28 cellular contexts compared by ENCODE assay signal in the genomic region with DNA sequence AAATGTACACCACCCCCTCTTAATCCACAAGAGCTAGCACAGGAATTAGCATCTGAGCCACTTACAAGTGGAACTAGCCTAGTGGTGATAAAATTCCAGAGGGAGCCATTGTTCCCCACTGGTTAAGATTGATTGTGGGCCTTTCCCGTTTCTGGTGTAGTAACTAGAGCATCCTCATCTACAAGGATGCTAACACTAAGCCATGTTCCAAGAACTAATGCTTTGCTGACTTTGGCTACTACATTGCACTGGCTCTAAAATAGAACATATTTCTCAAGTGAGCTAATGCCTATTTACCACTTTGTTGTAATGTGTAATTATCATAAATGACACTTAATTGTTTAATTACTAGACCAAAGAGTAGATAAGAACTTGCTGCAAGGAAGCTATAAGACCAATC.
"Had no signal": no experiment of that assay in that cellular context is flagged by ENCODE, and none has a peak within 500 bp of the region (broad histone marks: within the 10 kb centered on the region; RNA-seq: fewer than 3 reads in every experiment).

No MANE protein-coding gene starts in this region.

- H3K4me1 ChIP-seq: esophagus squamous epithelium, gastrocnemius medialis, left lung, parathyroid adenoma, right lobe of liver, stomach, upper lobe of right lung, uterus had no signal

- ATAC-seq: effector memory CD8-positive, alpha-beta T cell; gastrocnemius medialis; heart left ventricle; left cardiac atrium; left lung; naive thymus-derived CD4-positive, alpha-beta T cell; right lobe of liver; stimulated activated effector memory CD8-positive, alpha-beta T cell treated with anti-CD3 and anti-CD28 coated beads, Interleukin-12 subunit alpha, Interleukin-12 subunit beta, amount 100 ng/mL, for 72 hours; upper lobe of right lung had no signal

- H3K9me3 ChIP-seq: esophagus squamous epithelium, gastrocnemius medialis, left lung, right lobe of liver, stomach, upper lobe of right lung, uterus had no signal

- H3K4me3 ChIP-seq: esophagus squamous epithelium, gastrocnemius medialis, heart left ventricle, hepatocyte, left lung, neural progenitor cell, right lobe of liver, stomach, tibial nerve, upper lobe of right lung, uterus had no signal

- H2AFZ ChIP-seq: hepatocyte, neural progenitor cell, parathyroid adenoma had no signal

- H3K27ac ChIP-seq: esophagus squamous epithelium, gastrocnemius medialis, heart left ventricle, hepatocyte, left lung, neural progenitor cell, parathyroid adenoma, right lobe of liver, stomach, tibial nerve, upper lobe of right lung, uterus had no signal

- H3K9me3 Mint-ChIP-seq: neural progenitor cell; stimulated activated effector memory CD8-positive, alpha-beta T cell treated with anti-CD3 and anti-CD28 coated beads, Interleukin-12 subunit alpha, Interleukin-12 subunit beta, amount 100 ng/mL, for 72 hours had no signal

- DNase-seq: cortex of kidney; effector memory CD8-positive, alpha-beta T cell; erythroblast; esophagus squamous epithelium; foreskin fibroblast; gastrocnemius medialis; heart left ventricle; kidney; left cardiac atrium; left lung; mesenchymal stem cell; midbrain; naive thymus-derived CD4-positive, alpha-beta T cell; right lobe of liver; stimulated activated CD4-positive, alpha-beta T cell treated with anti-CD3 and anti-CD28 coated beads, Interleukin-2, amount 100 ng/mL, for 24 hours; stimulated activated CD4-positive, alpha-beta T cell treated with anti-CD3 and anti-CD28 coated beads, Interleukin-4, amount 100 ng/mL, for 24 hours; stimulated activated naive CD4-positive, alpha-beta T cell treated with Interleukin-2 at 50 U/mL for 16 hours; stomach; upper lobe of right lung; uterus had no signal

- H3K27me3 ChIP-seq: esophagus squamous epithelium, gastrocnemius medialis, heart left ventricle, hepatocyte, left lung, neural progenitor cell, right lobe of liver, stomach, tibial nerve, upper lobe of right lung, uterus had no signal

- H3K27ac Mint-ChIP-seq: effector memory CD8-positive, alpha-beta T cell; naive thymus-derived CD4-positive, alpha-beta T cell; nephron; neural progenitor cell; progenitor cell of endocrine pancreas; stimulated activated effector memory CD8-positive, alpha-beta T cell treated with anti-CD3 and anti-CD28 coated beads, Interleukin-12 subunit alpha, Interleukin-12 subunit beta, amount 100 ng/mL, for 72 hours had no signal

- FAIRE-seq: endometrium, kidney had no signal

- H3K27me3 Mint-ChIP-seq: effector memory CD8-positive, alpha-beta T cell had no signal

- H3K9ac ChIP-seq: neural progenitor cell, parathyroid adenoma had no signal

- H3K36me3 Mint-ChIP-seq: naive thymus-derived CD4-positive, alpha-beta T cell; neural progenitor cell; stimulated activated effector memory CD8-positive, alpha-beta T cell treated with anti-CD3 and anti-CD28 coated beads, Interleukin-12 subunit alpha, Interleukin-12 subunit beta, amount 100 ng/mL, for 72 hours had no signal

- H3K36me3 ChIP-seq: esophagus squamous epithelium, gastrocnemius medialis, heart left ventricle, left lung, neural progenitor cell, right lobe of liver, stomach, tibial nerve, upper lobe of right lung, uterus had no signal

- H3K4me2 ChIP-seq: hepatocyte, neural progenitor cell had no signal

- H3K4me3 Mint-ChIP-seq: effector memory CD8-positive, alpha-beta T cell; naive thymus-derived CD4-positive, alpha-beta T cell; nephron; neural progenitor cell; stimulated activated effector memory CD8-positive, alpha-beta T cell treated with anti-CD3 and anti-CD28 coated beads, Interleukin-12 subunit alpha, Interleukin-12 subunit beta, amount 100 ng/mL, for 72 hours had no signal

- H3K4me1 Mint-ChIP-seq: naive thymus-derived CD4-positive, alpha-beta T cell; nephron; neural progenitor cell; stimulated activated effector memory CD8-positive, alpha-beta T cell treated with anti-CD3 and anti-CD28 coated beads, Interleukin-12 subunit alpha, Interleukin-12 subunit beta, amount 100 ng/mL, for 72 hours had no signal

- H3K79me2 ChIP-seq: hepatocyte, parathyroid adenoma had no signal
